16 cellular contexts compared by ENCODE assay signal in the genomic region with DNA sequence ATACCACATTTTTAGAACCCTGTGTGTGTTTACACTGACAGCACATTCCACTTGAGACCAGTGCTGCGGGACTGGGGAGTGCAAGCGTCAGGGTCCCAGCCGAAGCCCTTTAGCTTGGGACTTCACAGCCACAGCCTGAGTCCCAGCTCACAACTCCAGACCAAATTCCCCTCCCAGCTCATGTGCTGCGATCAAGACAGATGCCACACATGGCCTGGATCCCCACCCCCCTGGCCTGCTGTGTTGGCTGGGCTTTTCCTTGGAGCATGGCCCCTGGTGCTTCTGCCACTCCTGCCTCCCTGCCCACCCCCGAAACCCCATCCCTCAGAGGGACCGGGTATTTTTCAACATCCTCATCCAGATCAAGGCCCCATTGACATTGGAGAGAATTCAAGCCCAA.
"Had no signal": no experiment of that assay in that cellular context is flagged by ENCODE, and none has a peak within 500 bp of the region (broad histone marks: within the 10 kb centered on the region; RNA-seq: fewer than 3 reads in every experiment).

No MANE protein-coding gene starts in this region.

- H3K4me3 Mint-ChIP-seq: activated CD4-positive, alpha-beta T cell treated with anti-CD3 and anti-CD28 coated beads, Interleukin-2, amount 10 ng/mL, durations not matched to agents 24 days and 14 days; activated naive CD8-positive, alpha-beta T cell treated with anti-CD3 and anti-CD28 coated beads for 36 hours; activated T-helper 1 cell treated with anti-CD3 and anti-CD28 coated beads, Interleukin-12 subunit alpha, Interleukin-12 subunit beta, Interleukin-2, Interleukin-4 antibody, amounts not matched to agents 30 ng/mL and 10 ng/mL and 1 ng/mL, durations not matched to agents 14 hours and 24 hours and 36 hours; dendritic cell treated with granulocyte-macrophage colony-stimulating factor and Interleukin-4, amounts not matched to agents 40 ng/mL and 50 ng/mL, for 4 days; effector memory CD8-positive, alpha-beta T cell; naive B cell had no signal

- ATAC-seq: effector memory CD8-positive, alpha-beta T cell; gastroesophageal sphincter; left lung had no signal

- H3K9me3 ChIP-seq: gastroesophageal sphincter, left lung, ovary had no signal

- H3K27me3 Mint-ChIP-seq: activated CD4-positive, alpha-beta T cell treated with anti-CD3 and anti-CD28 coated beads, Interleukin-2, amount 10 ng/mL, durations not matched to agents 24 days and 14 days; activated naive CD8-positive, alpha-beta T cell treated with anti-CD3 and anti-CD28 coated beads for 36 hours; dendritic cell treated with granulocyte-macrophage colony-stimulating factor and Interleukin-4, amounts not matched to agents 40 ng/mL and 50 ng/mL, for 4 days; effector memory CD8-positive, alpha-beta T cell; naive B cell had no signal

- H3K9me3 Mint-ChIP-seq: activated CD4-positive, alpha-beta T cell treated with anti-CD3 and anti-CD28 coated beads, Interleukin-2, amount 10 ng/mL, durations not matched to agents 24 days and 14 days; activated naive CD8-positive, alpha-beta T cell treated with anti-CD3 and anti-CD28 coated beads for 36 hours; activated T-helper 1 cell treated with anti-CD3 and anti-CD28 coated beads, Interleukin-12 subunit alpha, Interleukin-12 subunit beta, Interleukin-2, Interleukin-4 antibody, amounts not matched to agents 30 ng/mL and 10 ng/mL and 1 ng/mL, durations not matched to agents 14 hours and 24 hours and 36 hours; dendritic cell treated with granulocyte-macrophage colony-stimulating factor and Interleukin-4, amounts not matched to agents 40 ng/mL and 50 ng/mL, for 4 days; effector memory CD8-positive, alpha-beta T cell; naive B cell had no signal

- H3K4me1 ChIP-seq: gastroesophageal sphincter had no signal

- H3K4me3 ChIP-seq: gastroesophageal sphincter, left lung, ovary had no signal

- H3K36me3 ChIP-seq: ovary had no signal

- H3K27me3 ChIP-seq: brain microvascular endothelial cell, gastroesophageal sphincter, left lung, ovary had no signal

- H3K27ac ChIP-seq: brain microvascular endothelial cell, gastroesophageal sphincter, left lung, ovary had no signal

- H3K27ac Mint-ChIP-seq: activated CD4-positive, alpha-beta T cell treated with anti-CD3 and anti-CD28 coated beads, Interleukin-2, amount 10 ng/mL, durations not matched to agents 24 days and 14 days; activated naive CD8-positive, alpha-beta T cell treated with anti-CD3 and anti-CD28 coated beads for 36 hours; activated T-helper 1 cell treated with anti-CD3 and anti-CD28 coated beads, Interleukin-12 subunit alpha, Interleukin-12 subunit beta, Interleukin-2, Interleukin-4 antibody, amounts not matched to agents 30 ng/mL and 10 ng/mL and 1 ng/mL, durations not matched to agents 14 hours and 24 hours and 36 hours; dendritic cell treated with granulocyte-macrophage colony-stimulating factor and Interleukin-4, amounts not matched to agents 40 ng/mL and 50 ng/mL, for 4 days had no signal

- DNase-seq: activated CD4-positive, alpha-beta T cell treated with anti-CD3 and anti-CD28 coated beads, Interleukin-2, amount 10 ng/mL, durations not matched to agents 24 days and 14 days; activated CD4-positive, CD25-positive, alpha-beta regulatory T cell; activated CD8-positive, alpha-beta memory T cell treated with anti-CD3 and anti-CD28 coated beads, Interleukin-2, amount 50 U/mL, for 48 hours; activated naive CD8-positive, alpha-beta T cell treated with anti-CD3 and anti-CD28 coated beads for 36 hours; brain microvascular endothelial cell; cerebellar nuclear complex; effector memory CD8-positive, alpha-beta T cell; left lung; mammary epithelial cell; naive B cell; ovary; stimulated activated CD4-positive, alpha-beta T cell treated with anti-CD3 and anti-CD28 coated beads, Interleukin-1b, Interleukin-23, amount 100 ng/mL, for 48 hours; trophoblast cell had no signal
